ENCODE assay signal across 8 cellular contexts in the genomic region with DNA sequence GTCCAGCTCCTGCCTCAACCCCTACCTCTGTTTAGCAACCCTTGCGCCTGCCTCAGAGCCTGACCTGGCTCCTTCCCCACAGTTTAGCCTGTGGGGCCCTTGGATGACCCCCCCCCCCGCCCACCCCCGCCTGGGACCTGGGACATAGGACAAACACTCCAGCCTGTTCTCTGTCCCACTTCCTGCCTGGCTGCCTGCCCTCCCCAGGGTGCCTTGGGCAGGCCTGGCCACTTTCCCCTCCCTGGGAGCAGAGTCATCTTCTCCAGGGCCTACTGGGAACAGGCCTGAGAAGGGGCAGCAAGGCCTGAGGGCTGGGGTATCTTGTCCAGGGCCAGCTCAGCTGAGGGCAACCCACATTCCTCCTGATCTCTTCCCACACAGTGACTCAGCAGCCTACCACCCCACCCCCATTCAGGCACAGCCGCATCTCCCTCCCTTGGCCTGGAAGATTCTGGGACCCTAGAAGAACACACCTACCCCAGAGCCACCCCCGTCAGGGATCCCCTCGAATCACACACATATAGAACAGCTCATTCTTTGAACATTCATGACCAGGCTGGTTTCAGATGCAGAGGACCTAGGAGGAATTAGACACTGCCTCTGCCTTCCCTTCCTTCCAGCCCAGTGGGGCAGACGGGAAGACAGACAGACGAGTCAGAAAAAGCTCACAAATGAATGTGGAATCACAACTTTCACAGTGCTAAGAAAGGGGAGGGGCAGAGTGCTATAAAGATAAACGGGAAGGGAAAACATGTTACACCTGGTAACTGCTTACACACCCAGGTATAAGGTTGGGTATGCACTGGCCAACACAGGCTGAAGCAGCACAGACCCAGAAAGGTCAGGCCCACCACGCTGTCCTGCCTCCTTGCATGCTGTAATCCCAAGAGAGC. TPM values are rescaled to one million over a fixed set of nuclear protein-coding genes. Genes with fewer than 3 reads are reported as not detected.
DNase-seq lines count a peak whose midpoint lies in the region; ATAC-seq, FAIRE-seq and TF ChIP-seq lines count a peak whose summit lies in the region.

No MANE protein-coding gene starts in this region.

- H3K4me3 ChIP-seq in astrocyte (ENCODE audit: insufficient read depth, low read depth, low read length) (peak overlapping the region; percentile 21), thoracic aorta (no peak overlapping the region)

- no peaks in the 10 kb centered on the region for H3K9me3 Mint-ChIP-seq in activated CD8-positive, alpha-beta memory T cell treated with anti-CD3 and anti-CD28 coated beads, Interleukin-2, amount 10 ng/mL, durations not matched to agents 7 days and 5 days (ENCODE audit: low read depth)
- no peaks in the 10 kb centered on the region for H3K9me3 Mint-ChIP-seq in astrocyte (ENCODE audit: unreplicated experiment)

- peak overlapping the region; percentile 71 for H3K4me2 ChIP-seq in astrocyte (ENCODE audit: low read length)

- H3K27me3 ChIP-seq in astrocyte (ENCODE audit: insufficient read depth, low read length) (no peaks in the 10 kb centered on the region), thoracic aorta (replicated peaks; ENCODE audit: insufficient read depth) (no peaks in the 10 kb centered on the region)

- no peak for TF ChIP-seq POLR2A in GM18505 (IDR thresholded peaks at IDR 0.05; ENCODE audit: borderline replicate concordance, extremely low read depth, insufficient read depth, insufficient read length)

- peaks cover 40% of the 10 kb centered on the region for H3K4me1 Mint-ChIP-seq in activated CD8-positive, alpha-beta memory T cell treated with anti-CD3 and anti-CD28 coated beads, Interleukin-2, amount 10 ng/mL, durations not matched to agents 7 days and 5 days
- H3K4me1 Mint-ChIP-seq in astrocyte (ENCODE audit: low read depth, unreplicated experiment) = peaks cover 41% of the 10 kb centered on the region

- H3K27me3 Mint-ChIP-seq in activated CD8-positive, alpha-beta memory T cell treated with anti-CD3 and anti-CD28 coated beads, Interleukin-2, amount 10 ng/mL, durations not matched to agents 7 days and 5 days = no peaks in the 10 kb centered on the region
- H3K27me3 Mint-ChIP-seq in astrocyte (ENCODE audit: low read depth, unreplicated experiment) = no peaks in the 10 kb centered on the region

- H3K9ac ChIP-seq in astrocyte (ENCODE audit: low read length) = peak overlapping the region; percentile 78

- H3K36me3 ChIP-seq in astrocyte (ENCODE audit: insufficient read depth, low read length) (peaks cover 24% of the 10 kb centered on the region), thoracic aorta (peaks cover 24% of the 10 kb centered on the region)

- ATAC-seq in activated CD8-positive, alpha-beta memory T cell treated with anti-CD3 and anti-CD28 coated beads, Interleukin-2, amount 10 ng/mL, durations not matched to agents 7 days and 5 days = no peak
- ATAC-seq in thoracic aorta (ENCODE audit: insufficient number of reproducible peaks, low FRiP score, low read depth) = peak; percentile 4
- ATAC-seq in GM18505 (IDR thresholded peaks at IDR 0.05; ENCODE audit: unreplicated experiment) = no peak

- peaks cover 59% of the 10 kb centered on the region for H3K79me2 ChIP-seq in astrocyte (ENCODE audit: insufficient read depth, low read length)

- H3K4me3 Mint-ChIP-seq in activated CD8-positive, alpha-beta memory T cell treated with anti-CD3 and anti-CD28 coated beads, Interleukin-2, amount 10 ng/mL, durations not matched to agents 7 days and 5 days = no peak overlapping the region
- peak overlapping the region; percentile 61 for H3K4me3 Mint-ChIP-seq in astrocyte (ENCODE audit: unreplicated experiment)

- FAIRE-seq in astrocyte (lab: Jason Lieb, UNC) = no peak

- no peak for TF ChIP-seq CTCF in astrocyte (IDR thresholded peaks at IDR 0.05; ENCODE audit: insufficient read depth, low read depth, low read length)
- TF ChIP-seq CTCF in thoracic aorta (IDR thresholded peaks at IDR 0.05) = no peak

- no peak for DNase-seq in activated CD8-positive, alpha-beta memory T cell treated with anti-CD3 and anti-CD28 coated beads, Interleukin-2, amount 10 ng/mL, durations not matched to agents 7 days and 5 days
- no peak for DNase-seq in activated CD8-positive, alpha-beta memory T cell treated with anti-CD3 and anti-CD28 coated beads, Interleukin-2, amount 50 U/mL, for 4 hours
- DNase-seq in astrocyte (ENCODE audit: low read depth) (peak; percentile 77), iris pigment epithelial cell (ENCODE audit: low read depth) (peak; percentile 85), thoracic aorta (ENCODE audit: low spot score) (no peak), DMS114 treated with DMSO at 0.1 percent for 48 hours (lab: John Stamatoyannopoulos, UW; ENCODE audit: unreplicated experiment) (no peak)
- no peak for DNase-seq in stimulated activated CD4-positive, alpha-beta T cell treated with anti-CD3 and anti-CD28 coated beads, Interleukin-4, amount 100 ng/mL, for 1 hour

- H3K4me1 ChIP-seq in astrocyte (ENCODE audit: insufficient read depth, low read length) (peaks cover 50% of the 10 kb centered on the region), thoracic aorta (ENCODE audit: control insufficient read depth in 1 of 2, low read depth in 2 of 2) (peaks cover 34 to 47% of the 10 kb centered on the region in 2 donors)

- CTCF ChIA-PET in activated CD8-positive, alpha-beta memory T cell treated with anti-CD3 and anti-CD28 coated beads, Interleukin-2, amount 10 ng/mL, durations not matched to agents 7 days and 5 days (lab: Charles Lee) = interaction anchor here (1.1 to 1.9 kb wide), 2 partner anchors 14 to 71 kb away, joined by 3 to 5 read pairs; a partner anchor contains a TSS

- H4K20me1 ChIP-seq in astrocyte (ENCODE audit: insufficient read depth, low read length) = no peaks in the 10 kb centered on the region

- H3K36me3 Mint-ChIP-seq in activated CD8-positive, alpha-beta memory T cell treated with anti-CD3 and anti-CD28 coated beads, Interleukin-2, amount 10 ng/mL, durations not matched to agents 7 days and 5 days = peaks cover 17% of the 10 kb centered on the region
- peaks cover 24% of the 10 kb centered on the region for H3K36me3 Mint-ChIP-seq in astrocyte (ENCODE audit: low read depth, unreplicated experiment)

- peak overlapping the region; percentile 41 for H2AFZ ChIP-seq in astrocyte (ENCODE audit: low read depth, low read length)

- H3K27ac ChIP-seq in astrocyte (ENCODE audit: low read depth, low read length) (peak overlapping the region; percentile 91), thoracic aorta (peak overlapping the region; percentile 83 to 89)

- H3K27ac Mint-ChIP-seq in activated CD8-positive, alpha-beta memory T cell treated with anti-CD3 and anti-CD28 coated beads, Interleukin-2, amount 10 ng/mL, durations not matched to agents 7 days and 5 days = peak overlapping the region; percentile 48
- H3K27ac Mint-ChIP-seq in astrocyte (ENCODE audit: unreplicated experiment) = peak overlapping the region; percentile 97

- no peaks in the 10 kb centered on the region for H3K9me3 ChIP-seq in astrocyte (ENCODE audit: insufficient read depth, low read depth, low read length)
- H3K9me3 ChIP-seq in thoracic aorta = no peaks in the 10 kb centered on the region

RNA-seq across cellular contexts. Expression of a gene that starts 6.0 kb away (rescaled TPM):
- total RNA-seq in activated CD8-positive, alpha-beta memory T cell treated with anti-CD3 and anti-CD28 coated beads, Interleukin-2, amount 10 ng/mL, durations not matched to agents 7 days and 5 days = 100 to 1,000 TPM; 101 to 111 TPM
- total RNA-seq in astrocyte = 38.1 and 40.5 TPM in 2 replicates
- 10 to 100 TPM; 28.5 to 31.7 TPM for total RNA-seq in thoracic aorta

RNA-seq across cellular contexts. Expression of a gene that starts 7.5 kb away (rescaled TPM):
- 1 to 10 TPM; 5.4 to 6.2 TPM for total RNA-seq in activated CD8-positive, alpha-beta memory T cell treated with anti-CD3 and anti-CD28 coated beads, Interleukin-2, amount 10 ng/mL, durations not matched to agents 7 days and 5 days
- total RNA-seq in astrocyte = 2.4 and 2.5 TPM in 2 replicates
- total RNA-seq in thoracic aorta = 1 to 10 TPM; 1.4 to 1.8 TPM

RNA-seq across cellular contexts. Expression of a gene that starts 14.3 kb away (rescaled TPM):
- 10 to 100 TPM; 32.3 to 39.7 TPM for total RNA-seq in activated CD8-positive, alpha-beta memory T cell treated with anti-CD3 and anti-CD28 coated beads, Interleukin-2, amount 10 ng/mL, durations not matched to agents 7 days and 5 days
- total RNA-seq in astrocyte = 47.5 and 51.6 TPM in 2 replicates
- total RNA-seq in thoracic aorta = 10 to 100 TPM; 21.2 to 32.2 TPM

RNA-seq across cellular contexts. Expression of a gene that starts 38.1 kb away (rescaled TPM):
- total RNA-seq in activated CD8-positive, alpha-beta memory T cell treated with anti-CD3 and anti-CD28 coated beads, Interleukin-2, amount 10 ng/mL, durations not matched to agents 7 days and 5 days = 10 to 100 TPM in 1 of 2 experiments, 1 to 10 TPM in 1; 7.7 to 12.8 TPM
- 1.8 and 2.4 TPM in 2 replicates for total RNA-seq in astrocyte
- total RNA-seq in thoracic aorta = 10 to 100 TPM in 1 of 2 donors, 1 to 10 TPM in 1; 3.1 to 15.6 TPM

RNA-seq across cellular contexts. Expression of a gene that starts 42.3 kb away (rescaled TPM):
- 1 to 10 TPM; 6.2 to 9.8 TPM for total RNA-seq in activated CD8-positive, alpha-beta memory T cell treated with anti-CD3 and anti-CD28 coated beads, Interleukin-2, amount 10 ng/mL, durations not matched to agents 7 days and 5 days
- total RNA-seq in astrocyte (1.2 and 1.4 TPM in 2 replicates), thoracic aorta (1 to 10 TPM; 1.4 TPM)

Comparison
In these comparisons a context has a peak if more than half of its experiments do, and no peak if none do; other contexts are left out.
1. DNase-seq: peak in astrocyte (single experiment) and iris pigment epithelial cell (single experiment); none in activated CD8-positive, alpha-beta memory T cell treated with anti-CD3 and anti-CD28 coated beads, Interleukin-2, amount 10 ng/mL, durations not matched to agents 7 days and 5 days (single experiment), activated CD8-positive, alpha-beta memory T cell treated with anti-CD3 and anti-CD28 coated beads, Interleukin-2, amount 50 U/mL, for 4 hours (single experiment), thoracic aorta (single experiment), stimulated activated CD4-positive, alpha-beta T cell treated with anti-CD3 and anti-CD28 coated beads, Interleukin-4, amount 100 ng/mL, for 1 hour (single experiment) and DMS114 treated with DMSO at 0.1 percent for 48 hours (single experiment).